9 cellular contexts compared by ENCODE assay signal in the genomic region with DNA sequence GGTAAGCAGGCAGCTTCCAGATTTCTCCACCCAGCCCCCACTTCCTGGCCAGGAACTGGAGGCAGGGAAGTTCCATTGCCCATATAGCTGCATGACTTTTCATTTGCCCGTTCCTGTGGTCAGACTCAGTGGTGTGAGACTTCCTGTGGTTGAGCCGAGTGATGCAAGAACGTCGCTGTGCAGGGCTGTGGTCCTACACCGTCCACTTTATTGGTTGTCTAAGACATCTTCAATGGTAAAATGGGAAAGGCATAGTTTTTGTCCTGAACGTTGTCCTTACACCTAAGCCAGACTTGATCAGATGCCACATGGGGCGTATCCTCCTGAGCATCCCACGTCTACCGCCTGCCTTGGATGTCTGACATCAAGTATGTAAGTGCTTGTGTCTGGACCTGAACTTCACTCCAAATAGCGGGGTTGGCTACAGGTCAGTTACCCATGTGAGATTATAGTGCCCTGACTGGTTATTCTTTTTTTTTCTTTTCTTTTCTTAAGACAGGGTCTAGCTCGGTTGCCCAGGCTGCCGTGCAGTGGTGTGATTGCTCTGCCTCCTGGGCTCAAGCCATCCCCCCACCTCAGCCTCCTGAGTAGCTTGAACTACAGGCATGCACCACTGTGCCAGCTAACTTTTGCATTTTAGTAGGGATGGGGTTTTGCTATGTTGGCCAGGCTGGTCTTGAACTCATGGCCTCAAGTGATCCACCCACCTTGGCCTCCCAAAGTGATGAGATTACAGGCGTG. TPM values are rescaled to one million over a fixed set of nuclear protein-coding genes. Genes with fewer than 3 reads are reported as not detected.
DNase-seq lines count a peak whose midpoint lies in the region; ATAC-seq and TF ChIP-seq lines count a peak whose summit lies in the region.
"Had no signal": no experiment of that assay in that cellular context is flagged by ENCODE, and none has a peak within 500 bp of the region (broad histone marks: within the 10 kb centered on the region; RNA-seq: fewer than 3 reads in every experiment).

No MANE protein-coding gene starts in this region.

- no peak for TF ChIP-seq EP300 in upper lobe of left lung (IDR thresholded peaks at IDR 0.05)

- H3K36me3 ChIP-seq in esophagus squamous epithelium (no peaks in the 10 kb centered on the region), upper lobe of left lung (no peaks in the 10 kb centered on the region)

- H3K4me3 ChIP-seq in esophagus squamous epithelium (no peak overlapping the region), upper lobe of left lung (no peak overlapping the region)

- peaks cover 0 to 30% (median 0%) of the 10 kb centered on the region in 4 donors for H3K27me3 ChIP-seq in esophagus squamous epithelium
- no peaks in the 10 kb centered on the region for H3K27me3 ChIP-seq in upper lobe of left lung

- H3K9me3 ChIP-seq in esophagus squamous epithelium (no peaks in the 10 kb centered on the region), upper lobe of left lung (no peaks in the 10 kb centered on the region)

- peaks cover 6 to 16% (median 12%) of the 10 kb centered on the region in 3 donors for H3K4me1 ChIP-seq in esophagus squamous epithelium
- H3K4me1 ChIP-seq in upper lobe of left lung, result peaks cover 0 to 19% (median 6%) of the 10 kb centered on the region in 4 donors

- intact Hi-C loops in esophagus squamous epithelium (cut with DNase I), result loop anchor here (10.0 kb wide), 1 partner anchor 422 kb away; no protein-coding TSS in a partner anchor

- peak in 2 of 3 donors; percentile 39 to 42 for DNase-seq in stimulated activated CD4-positive, alpha-beta T cell treated with anti-CD3 and anti-CD28 coated beads, Interleukin-12 subunit alpha, Interleukin-12 subunit beta, amount 100 ng/mL, for 48 hours (ENCODE audit: low read depth in 2 of 3, low spot score in 1 of 3)
- DNase-seq in stimulated activated CD4-positive, alpha-beta T cell treated with anti-CD3 and anti-CD28 coated beads, Interleukin-4, amount 100 ng/mL, for 1 hour, result no peak
- DNase-seq in RPMI7951 (ENCODE audit: low read depth) (peak; percentile 100), esophagus squamous epithelium (lab: John Stamatoyannopoulos, UW) (peak; percentile 7), upper lobe of left lung (peak in 1 of 2 donors; percentile 77), cerebellar nuclear complex (lab: John Stamatoyannopoulos, UW) (no peak)
- DNase-seq in activated effector memory CD4-positive, alpha-beta T cell treated with anti-CD3 and anti-CD28 coated beads, Interleukin-2, amount 50 U/mL, for 16 hours, result no peak

- TF ChIP-seq POLR2A in esophagus squamous epithelium (IDR thresholded peaks at IDR 0.05) (no peak), upper lobe of left lung (IDR thresholded peaks at IDR 0.05) (no peak)

- TF ChIP-seq CTCF in esophagus squamous epithelium (IDR thresholded peaks at IDR 0.05), result no peak
- TF ChIP-seq CTCF in upper lobe of left lung (IDR thresholded peaks at IDR 0.05), result no peak

- 51 to 61% methylated on average over 12 to 13 of the region's 13 CpGs for WGBS in esophagus squamous epithelium, 2 donors
- 73% methylated on average over 11 to 13 of the region's 13 CpGs for WGBS in upper lobe of left lung, 2 donors

- H3K27ac ChIP-seq in esophagus squamous epithelium, result peak overlapping the region; percentile 24 to 86 (median 68)
- H3K27ac ChIP-seq in upper lobe of left lung, result peak overlapping the region in 1 of 4 donors; percentile 65

- ATAC-seq in HG02852 (IDR thresholded peaks at IDR 0.05; ENCODE audit: unreplicated experiment), result peak; percentile 64
- peak; percentile 5 to 59 for ATAC-seq in upper lobe of left lung (ENCODE audit: low FRiP score in 2 of 2)

RNA-seq across cellular contexts. Expression of a gene that starts 25.9 kb away (rescaled TPM):
- not detected in 2 replicates for total RNA-seq in RPMI7951 (2014; rRNA removed; shearing (Covaris generic))
- total RNA-seq in esophagus squamous epithelium (not detected), upper lobe of left lung (not detected)
- total RNA-seq: aorta had no signal

Comparison
In these comparisons a context has a peak if more than half of its experiments do, and no peak if none do; other contexts are left out.
1. DNase-seq: peak in stimulated activated CD4-positive, alpha-beta T cell treated with anti-CD3 and anti-CD28 coated beads, Interleukin-12 subunit alpha, Interleukin-12 subunit beta, amount 100 ng/mL, for 48 hours (2 of 3), RPMI7951 (single experiment) and esophagus squamous epithelium (single experiment); none in stimulated activated CD4-positive, alpha-beta T cell treated with anti-CD3 and anti-CD28 coated beads, Interleukin-4, amount 100 ng/mL, for 1 hour (single experiment), cerebellar nuclear complex (0 of 2) and activated effector memory CD4-positive, alpha-beta T cell treated with anti-CD3 and anti-CD28 coated beads, Interleukin-2, amount 50 U/mL, for 16 hours (single experiment).